33 cellular contexts compared by ENCODE assay signal in the genomic region with DNA sequence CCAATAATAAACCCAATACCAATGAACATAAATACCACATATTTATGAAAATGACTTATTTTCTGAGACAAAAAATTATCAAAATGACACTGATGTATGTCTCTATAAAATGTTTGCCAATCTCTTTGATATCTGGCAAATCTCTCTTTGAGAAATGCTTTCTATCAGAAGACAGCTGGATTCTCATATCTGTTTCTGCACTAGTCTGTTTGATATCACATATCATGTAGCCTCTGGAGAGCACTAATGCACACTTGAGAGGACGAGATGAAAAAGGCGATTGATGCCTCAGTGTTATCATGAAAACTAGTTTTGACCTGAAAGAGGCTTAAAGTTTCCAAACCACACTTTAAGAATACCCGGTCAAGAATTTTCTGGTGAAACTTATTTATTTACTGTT. TPM values are rescaled to one million over a fixed set of nuclear protein-coding genes. Genes with fewer than 3 reads are reported as not detected.
"Had no signal": no experiment of that assay in that cellular context is flagged by ENCODE, and none has a peak within 500 bp of the region (broad histone marks: within the 10 kb centered on the region; RNA-seq: fewer than 3 reads in every experiment).

No MANE protein-coding gene starts in this region.

- H3K4me3 ChIP-seq: body of pancreas, breast epithelium, K562, PC-9 had no signal

- H3K4me2 ChIP-seq: PC-9 had no signal

- DNase-seq: activated CD4-positive, alpha-beta T cell treated with anti-CD3 and anti-CD28 coated beads, Interleukin-2, amount 10 ng/mL, durations not matched to agents 24 days and 14 days; activated CD4-positive, alpha-beta T cell treated with anti-CD3 and anti-CD28 coated beads, Interleukin-2, amount 50 U/mL, for 4 hours; activated CD4-positive, CD25-positive, alpha-beta regulatory T cell; activated CD8-positive, alpha-beta T cell treated with anti-CD3 and anti-CD28 coated beads for 36 hours; activated gamma-delta T cell; activated naive CD4-positive, alpha-beta T cell treated with Interleukin-2 at 50 U/mL for 16 hours; activated naive CD8-positive, alpha-beta T cell treated with anti-CD3 and anti-CD28 coated beads, Interleukin-2, amount 10 ng/mL, durations not matched to agents 7 days and 5 days; activated T-cell treated with anti-CD3 and anti-CD28 coated beads, Interleukin-2, amount 50 U/mL, for 1 hour; activated T-cell treated with anti-CD3 and anti-CD28 coated beads, Interleukin-2, amount 50 U/mL, for 72 hours; body of pancreas; NCI-H1105 treated with DMSO at 0.1 percent for 48 hours; NCI-H1436; NCI-H1694; NCI-H1930; NCI-H2081 treated with DMSO at 0.1 percent for 48 hours; NCI-H345; NCI-H69; NCI-H82; NK-92 treated with Interleukin-12 subunit alpha and Interleukin-12 subunit beta, amount 100 ng/mL, for 24 hours; PC-9; SIG-M5; T1000; WERI-Rb-1 had no signal

- H3K36me3 ChIP-seq: breast epithelium, WERI-Rb-1 had no signal

- H3K9me3 ChIP-seq: body of pancreas, breast epithelium had no signal

- H3K27ac ChIP-seq: body of pancreas, breast epithelium, PC-9, RWPE1, WERI-Rb-1 had no signal

- ATAC-seq: activated CD8-positive, alpha-beta T cell treated with anti-CD3 and anti-CD28 coated beads for 36 hours; activated T-cell treated with anti-CD3 and anti-CD28 coated beads, Interleukin-2, amount 50 U/mL, for 72 hours; activated T-helper 17 cell treated with anti-CD3 and anti-CD28 coated beads, Interleukin-2, amount 50 U/mL, for 72 hours; body of pancreas; K562; Right ventricle myocardium inferior had no signal

- H2AFZ ChIP-seq: PC-9 had no signal

- H3K4me1 ChIP-seq: body of pancreas, breast epithelium had no signal

- H3K27me3 ChIP-seq: body of pancreas, breast epithelium had no signal

RNA-seq across cellular contexts. Expression of a gene that starts 29.1 kb away (rescaled TPM):
- total RNA-seq: activated CD8-positive, alpha-beta memory T cell treated with anti-CD3 and anti-CD28 coated beads for 36 hours; activated CD8-positive, alpha-beta T cell treated with anti-CD3 and anti-CD28 coated beads for 36 hours; astrocyte; body of pancreas; cardiac septum; NCI-H460; PC-9; Right ventricle myocardium inferior; SK-MEL-5 had no signal
